In the genomic region with DNA sequence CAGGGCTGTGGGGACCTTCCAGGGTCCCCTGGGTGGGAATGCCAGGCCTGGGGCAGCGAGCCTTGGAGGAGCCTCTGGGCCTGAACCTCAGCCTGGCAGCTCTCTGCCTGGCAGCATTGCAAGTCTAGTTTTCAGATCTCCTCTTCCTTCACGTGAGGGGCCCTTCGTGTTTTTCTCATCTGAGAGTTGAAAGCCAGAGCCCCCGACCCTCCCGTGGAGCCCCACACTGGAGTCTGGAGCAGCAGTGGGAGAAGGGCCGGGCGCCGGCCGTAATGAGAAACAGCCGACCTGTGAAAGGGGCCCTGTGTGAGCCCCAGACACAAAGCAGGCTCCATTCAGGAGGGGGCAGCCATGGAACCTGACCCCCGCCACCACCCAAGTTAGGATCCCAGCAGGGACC, we compare ENCODE assay signal across 12 cellular contexts. TPM values are rescaled to one million over a fixed set of nuclear protein-coding genes. Genes with fewer than 3 reads are reported as not detected.
A peak's percentile ranks its signal among the peaks of the same experiment; 100 is the strongest.
DNase-seq lines count a peak whose midpoint lies in the region; ATAC-seq, FAIRE-seq and TF ChIP-seq lines count a peak whose summit lies in the region.
"Had no signal": no experiment of that assay in that cellular context is flagged by ENCODE, and none has a peak within 500 bp of the region (broad histone marks: within the 10 kb centered on the region; RNA-seq: fewer than 3 reads in every experiment).

No MANE protein-coding gene starts in this region.

- H3K36me3 Mint-ChIP-seq in astrocyte (ENCODE audit: low read depth, unreplicated experiment): peaks cover 27% of the 10 kb centered on the region

- H2AFZ ChIP-seq in HCT116 (ENCODE audit: low read depth, low read length, poor library complexity, severe bottlenecking) (no peak overlapping the region), astrocyte (ENCODE audit: low read depth, low read length) (no peak overlapping the region), mesenchymal stem cell (ENCODE audit: low read depth, low read length) (no peak overlapping the region)

- H3K18ac ChIP-seq in mesenchymal stem cell (ENCODE audit: low read depth in 1 of 2, low read length in 2 of 2): no peak overlapping the region

- no peak overlapping the region for H2BK12ac ChIP-seq in mesenchymal stem cell (ENCODE audit: low read length in 2 of 2)

- RAD21 ChIA-PET in HCT116 (lab: Charles Lee; ENCODE audit: low non-redundant PET in 1 of 2, low total read pairs in 2 of 2, uncharacterized antibody in 2 of 2, unreplicated experiment in 2 of 2): no interaction called here

- H3K36me3 ChIP-seq in HCT116 (ENCODE audit: control insufficient read depth in 1 of 2, insufficient read depth in 2 of 2, low read length in 2 of 2) (peaks cover 0 to 6% of the 10 kb centered on the region in 2 experiments; a peak in 3 of 4 replicates), astrocyte (ENCODE audit: insufficient read depth, low read length) (peaks cover 13% of the 10 kb centered on the region), mesenchymal stem cell (ENCODE audit: control insufficient read depth in 1 of 2, insufficient read depth in 2 of 2, low read depth in 1 of 2, low read length in 2 of 2) (peaks cover 61 to 80% of the 10 kb centered on the region in 2 experiments), stomach (peaks cover 64 to 100% (median 100%) of the 10 kb centered on the region in 4 donors)

- H3K4me3 Mint-ChIP-seq in astrocyte (ENCODE audit: unreplicated experiment): no peak overlapping the region

- no TSS peak for BruUV-seq in HCT116 (replicated peaks; lab: Mats Ljungman, UMichigan)

- no peaks in the 10 kb centered on the region for H3K9me2 ChIP-seq in HCT116 (ENCODE audit: insufficient read depth)

- TF ChIP-seq EP300 in stomach (IDR thresholded peaks at IDR 0.05): no peak

- H2BK15ac ChIP-seq in mesenchymal stem cell (ENCODE audit: low read depth, poor library complexity, severe bottlenecking): no peak overlapping the region

- TF ChIP-seq POLR2A in HCT116 (IDR thresholded peaks at IDR 0.05; ENCODE audit: borderline replicate concordance, extremely low read depth, insufficient read depth, insufficient read length): no peak
- no peak for TF ChIP-seq POLR2A in stomach (IDR thresholded peaks at IDR 0.05)

- H3K4me1 ChIP-seq in HCT116 (ENCODE audit: control insufficient read depth in 1 of 2, insufficient read depth in 2 of 2, low read length in 2 of 2): peaks cover 11 to 18% of the 10 kb centered on the region in 2 experiments
- H3K4me1 ChIP-seq in astrocyte (ENCODE audit: insufficient read depth, low read length): peaks cover 43% of the 10 kb centered on the region
- H3K4me1 ChIP-seq in mesenchymal stem cell (ENCODE audit: control insufficient read depth, insufficient read depth, low read depth, low read length): peaks cover 25% of the 10 kb centered on the region
- peaks cover 0 to 49% (median 7%) of the 10 kb centered on the region in 4 donors for H3K4me1 ChIP-seq in stomach

- H4K91ac ChIP-seq in mesenchymal stem cell (ENCODE audit: low read length): no peak overlapping the region

- no peaks in the 10 kb centered on the region for H3K27me3 Mint-ChIP-seq in astrocyte (ENCODE audit: low read depth, unreplicated experiment)

- H3K27ac Mint-ChIP-seq in astrocyte (ENCODE audit: unreplicated experiment): no peak overlapping the region

- H3K4me2 ChIP-seq in HCT116 (ENCODE audit: low read length): no peak overlapping the region
- peak overlapping the region; percentile 79 for H3K4me2 ChIP-seq in astrocyte (ENCODE audit: low read length)
- no peak overlapping the region for H3K4me2 ChIP-seq in mesenchymal stem cell (ENCODE audit: low read length, poor library complexity, severe bottlenecking)

- no peaks in the 10 kb centered on the region for H3K9me3 Mint-ChIP-seq in astrocyte (ENCODE audit: unreplicated experiment)

- no peak overlapping the region for H2BK120ac ChIP-seq in mesenchymal stem cell (ENCODE audit: low read depth, low read length)

- H3K4me1 Mint-ChIP-seq in astrocyte (ENCODE audit: low read depth, unreplicated experiment): peaks cover 15% of the 10 kb centered on the region

- in situ Hi-C loops in GM13976 (cut with MboI; ENCODE audit: low sequenced_read_pairs, unreplicated experiment): no loop called here

- no peak overlapping the region for H3K4ac ChIP-seq in mesenchymal stem cell (ENCODE audit: low read depth in 1 of 2, low read length in 2 of 2)

- H3K14ac ChIP-seq in mesenchymal stem cell (ENCODE audit: low read length in 2 of 2): no peak overlapping the region

- H3K79me1 ChIP-seq in mesenchymal stem cell (replicated peaks; ENCODE audit: low read length, poor library complexity, severe bottlenecking): peaks cover 36% of the 10 kb centered on the region

- H3K79me2 ChIP-seq in HCT116 (ENCODE audit: insufficient read depth, low read length): no peaks in the 10 kb centered on the region
- H3K79me2 ChIP-seq in astrocyte (ENCODE audit: insufficient read depth, low read length): peaks cover 30% of the 10 kb centered on the region

- intact Hi-C loops in HCT116 (cut with micrococcal nuclease): no loop called here
- intact Hi-C loops in stomach (cut with DNase I; ENCODE audit: low total_unique reads): no loop called here

- H3K27ac ChIP-seq in HCT116 (ENCODE audit: low read depth, low read length) (0 out of 2 replicates have a peak overlapping the region, but pooled peaks have one; percentile 6), astrocyte (ENCODE audit: low read depth, low read length) (peak overlapping the region; percentile 92), mesenchymal stem cell (ENCODE audit: low read length, poor library complexity, severe bottlenecking) (no peak overlapping the region), stomach (peak overlapping the region; percentile 5 to 86 (median 76))
- H3K27ac ChIP-seq: HL-60 had no signal

- H3K4me3 ChIP-seq in HCT116 (replicated peaks in 1 of 2; ENCODE audit: low read depth in 1 of 2, low read length in 2 of 2): no peak overlapping the region
- H3K4me3 ChIP-seq in astrocyte (ENCODE audit: insufficient read depth, low read depth, low read length): peak overlapping the region; percentile 57
- H3K4me3 ChIP-seq in mesenchymal stem cell (ENCODE audit: insufficient read depth in 1 of 2, low read depth in 1 of 2, low read length in 2 of 2): peak overlapping the region in 1 of 2 experiments; percentile 94
- H3K4me3 ChIP-seq in stomach: peak overlapping the region; percentile 23 to 40 (median 36)

- ATAC-seq in HCT116 (no peak), GM18517 (IDR thresholded peaks at IDR 0.05; ENCODE audit: unreplicated experiment) (no peak)
- ATAC-seq: left lobe of liver had no signal

- CTCF ChIA-PET in HCT116 (lab: Charles Lee): no interaction called here

- POLR2A ChIA-PET in HCT116 (lab: Charles Lee): no interaction called here

- no peak for FAIRE-seq in astrocyte (lab: Jason Lieb, UNC)

- H4K8ac ChIP-seq in mesenchymal stem cell (ENCODE audit: low read length): peak overlapping the region; percentile 1

- no peak overlapping the region for H3K23ac ChIP-seq in mesenchymal stem cell (ENCODE audit: low read length in 2 of 2)

- no peak overlapping the region for H2BK5ac ChIP-seq in mesenchymal stem cell (ENCODE audit: low read depth, low read length, poor library complexity, severe bottlenecking)

- H3K9ac ChIP-seq in HCT116 (ENCODE audit: low read length): no peak overlapping the region
- H3K9ac ChIP-seq in astrocyte (ENCODE audit: low read length): peak overlapping the region; percentile 83
- H3K9ac ChIP-seq in mesenchymal stem cell (ENCODE audit: low read length): peak overlapping the region; percentile 100

- H2AK5ac ChIP-seq in mesenchymal stem cell (ENCODE audit: low read length, severe bottlenecking): no peak overlapping the region

- no peaks in the 10 kb centered on the region for H4K20me1 ChIP-seq in HCT116 (ENCODE audit: insufficient read depth)
- H4K20me1 ChIP-seq in astrocyte (ENCODE audit: insufficient read depth, low read length): no peaks in the 10 kb centered on the region

- no peaks in the 10 kb centered on the region for H3K27me3 ChIP-seq in HCT116 (ENCODE audit: insufficient read depth, low read length)
- no peaks in the 10 kb centered on the region for H3K27me3 ChIP-seq in astrocyte (ENCODE audit: insufficient read depth, low read length)
- no peaks in the 10 kb centered on the region for H3K27me3 ChIP-seq in mesenchymal stem cell (ENCODE audit: control insufficient read depth in 1 of 2, insufficient read depth in 1 of 2, low read length in 2 of 2)
- no peaks in the 10 kb centered on the region for H3K27me3 ChIP-seq in stomach

- DNase-seq in HCT116 (ENCODE audit: low read depth, low spot score) (no peak), astrocyte (ENCODE audit: low read depth) (no peak), mesenchymal stem cell (no peak), stomach (no peak), GM13976 (ENCODE audit: low spot score) (no peak), GM19240 (ENCODE audit: insufficient read length, low spot score) (no peak), C1 segment of cervical spinal cord (lab: John Stamatoyannopoulos, UW) (no peak)
- DNase-seq: DMS153, NCI-H226 had no signal

- TF ChIP-seq CTCF in HCT116 (IDR thresholded peaks at IDR 0.05 in 2 of 3, conservative IDR thresholded peaks at IDR 0.05 in 1 of 3; ENCODE audit: borderline replicate concordance in 1 of 3, insufficient read depth in 1 of 3, low read depth in 2 of 3, low read length in 2 of 3) (no peak), astrocyte (IDR thresholded peaks at IDR 0.05; ENCODE audit: insufficient read depth, low read depth, low read length) (no peak), stomach (IDR thresholded peaks at IDR 0.05) (no peak), GM13976 (IDR thresholded peaks at IDR 0.05; ENCODE audit: borderline replicate concordance, control extremely low read depth, extremely low read depth, insufficient read depth, missing control alignments) (no peak)

- TF ChIP-seq RAD21 in HCT116 (IDR thresholded peaks at IDR 0.05; ENCODE audit: low read depth): no peak

- H3K9me3 ChIP-seq in HCT116 (ENCODE audit: control insufficient read depth in 1 of 2, insufficient read depth in 1 of 2, low read depth in 1 of 2, low read length in 2 of 2) (no peaks in the 10 kb centered on the region), astrocyte (ENCODE audit: insufficient read depth, low read depth, low read length) (no peaks in the 10 kb centered on the region), mesenchymal stem cell (ENCODE audit: control insufficient read depth, low read length) (no peaks in the 10 kb centered on the region), stomach (no peaks in the 10 kb centered on the region)

- WGBS in mesenchymal stem cell: 95% methylated on average over 11 of the region's 11 CpGs
- 80 to 87% (median 82%) methylated on average over 10 to 11 of the region's 11 CpGs for WGBS in stomach, 5 donors

RNA-seq across cellular contexts. Expression of a gene that starts 19.3 kb away (rescaled TPM):
- total RNA-seq in HCT116 (2021; ENCODE audit: unreplicated experiment) (26.3 TPM), astrocyte (27.0 and 29.7 TPM in 2 replicates), stomach (10 to 100 TPM in 4 of 5 donors, under 1 TPM in 1; 0.58 to 45.2 (median 20.4) TPM)
- polyA plus RNA-seq in HCT116 (2012): 43.7 and 46.8 TPM in 2 replicates
- polyA plus RNA-seq in mesenchymal stem cell (2013, experiment 1 of 2): 28.5 TPM
- 29.7 TPM for polyA plus RNA-seq in mesenchymal stem cell (2013, experiment 2 of 2)
- 10 to 100 TPM; 17.9 to 24.5 (median 21.9) TPM for polyA plus RNA-seq in stomach

RNA-seq across cellular contexts. Expression of a gene that starts 31.5 kb away (rescaled TPM):
- total RNA-seq in HCT116 (2021; ENCODE audit: unreplicated experiment) (0.74 TPM), astrocyte (0.23 and 0.58 TPM in 2 replicates), stomach (1 to 10 TPM in 2 of 5 donors, not detected in 3; 1.8 to 2.2 TPM)
- polyA plus RNA-seq in HCT116 (2012): 0.17 and 0.42 TPM in 2 replicates
- not detected for polyA plus RNA-seq in mesenchymal stem cell (2013, experiment 1 of 2)
- not detected for polyA plus RNA-seq in mesenchymal stem cell (2013, experiment 2 of 2)
- polyA plus RNA-seq in stomach: 1 to 10 TPM in 1 of 3 donors, under 1 TPM in 2; 0.92 to 1.2 (median 1.00) TPM

RNA-seq across cellular contexts. Expression of a gene that starts 54.7 kb away (rescaled TPM):
- total RNA-seq in HCT116 (2021; ENCODE audit: unreplicated experiment) (103 TPM), astrocyte (62.6 and 62.7 TPM in 2 replicates), stomach (10 to 100 TPM in 4 of 5 donors, 1 to 10 TPM in 1; 5.2 to 21.0 (median 15.6) TPM)
- 92.2 and 98.1 TPM in 2 replicates for polyA plus RNA-seq in HCT116 (2012)
- 83.5 TPM for polyA plus RNA-seq in mesenchymal stem cell (2013, experiment 1 of 2)
- 82.1 TPM for polyA plus RNA-seq in mesenchymal stem cell (2013, experiment 2 of 2)
- polyA plus RNA-seq in stomach: 10 to 100 TPM; 15.1 to 19.2 (median 18.2) TPM

Comparison
In these comparisons a context has a peak if more than half of its experiments do, and no peak if none do; other contexts are left out.
1. H3K4me3 ChIP-seq: peak in astrocyte (single experiment) and stomach (4 of 4); none in HCT116 (0 of 2).